12 cellular contexts compared by ENCODE assay signal in the genomic region with DNA sequence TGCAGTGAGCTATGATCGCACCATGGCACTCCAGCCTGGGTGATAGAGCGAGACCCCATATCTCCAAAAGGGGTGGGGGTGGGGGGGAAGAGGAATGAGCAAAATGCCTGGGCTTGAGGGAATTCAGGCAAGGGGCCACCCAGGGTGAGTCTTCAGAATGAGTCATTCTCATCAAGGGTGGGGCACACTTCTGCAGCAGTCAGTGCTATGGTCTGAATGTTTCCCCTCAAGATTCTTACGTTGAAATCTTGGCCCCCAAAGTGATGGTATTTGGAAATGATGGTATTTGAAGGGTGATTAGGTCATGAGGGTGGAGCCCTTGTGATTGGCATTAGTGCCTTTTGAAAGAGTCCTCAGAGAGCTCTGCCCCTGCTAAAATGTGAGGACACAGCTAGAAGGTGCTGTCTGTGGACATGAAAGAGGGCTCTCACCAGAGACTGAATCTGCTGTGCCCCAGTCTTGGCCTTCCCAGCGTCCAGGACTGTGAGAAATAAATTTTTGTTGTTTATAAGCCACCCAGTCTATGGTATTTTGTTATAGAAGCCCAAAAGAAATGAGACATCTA.
DNase-seq lines count a peak whose midpoint lies in the region; ATAC-seq and TF ChIP-seq lines count a peak whose summit lies in the region.
"Had no signal": no experiment of that assay in that cellular context is flagged by ENCODE, and none has a peak within 500 bp of the region (broad histone marks: within the 10 kb centered on the region; RNA-seq: fewer than 3 reads in every experiment).

No MANE protein-coding gene starts in this region.

- ATAC-seq in lower lobe of right lung: no peak

- 63 to 72% methylated on average over 4 of the region's 4 CpGs for WGBS in sigmoid colon, 2 donors

- TF ChIP-seq EP300 in sigmoid colon (IDR thresholded peaks at IDR 0.05): no peak

- DNase-seq in 8988T (peak; percentile 56), GM12865 (ENCODE audit: low read depth) (peak; percentile 18), adipocyte (ENCODE audit: low read depth) (peak; percentile 56), iris pigment epithelial cell (ENCODE audit: low read depth) (peak; percentile 42), sigmoid colon (no peak), NOMO-1 (lab: John Stamatoyannopoulos, UW; ENCODE audit: unreplicated experiment in 2 of 2) (no peak), NCI-H1048 (lab: John Stamatoyannopoulos, UW) (no peak), lower lobe of right lung (no peak)
- DNase-seq: NCI-H1417, NCI-H526, upper lobe of right lung had no signal

- H3K27me3 ChIP-seq in adipocyte (replicated peaks; ENCODE audit: control insufficient read depth, insufficient read depth, low read length) (no peaks in the 10 kb centered on the region), sigmoid colon (peaks cover 0 to 2% (median 0%) of the 10 kb centered on the region in 3 donors), lower lobe of right lung (ENCODE audit: low read depth) (no peaks in the 10 kb centered on the region)
- H3K27me3 ChIP-seq: BE2C, upper lobe of right lung had no signal

- no peak for TF ChIP-seq CTCF in GM12865 (IDR thresholded peaks at IDR 0.05; ENCODE audit: insufficient read depth, low read depth, low read length, missing control alignments)
- no peak for TF ChIP-seq CTCF in sigmoid colon (IDR thresholded peaks at IDR 0.05)
- TF ChIP-seq CTCF in lower lobe of right lung (IDR thresholded peaks at IDR 0.05): no peak

- H3K9ac ChIP-seq in adipocyte (ENCODE audit: low read length): no peak overlapping the region

- peak overlapping the region in 2 of 4 donors; percentile 32 to 54 for H3K27ac ChIP-seq in sigmoid colon
- no peak overlapping the region for H3K27ac ChIP-seq in lower lobe of right lung
- H3K27ac ChIP-seq: upper lobe of right lung had no signal

- no peaks in the 10 kb centered on the region for H3K36me3 ChIP-seq in adipocyte (ENCODE audit: control insufficient read depth, insufficient read depth, low read length, severe bottlenecking)
- H3K36me3 ChIP-seq in sigmoid colon: no peaks in the 10 kb centered on the region
- H3K36me3 ChIP-seq in lower lobe of right lung: no peaks in the 10 kb centered on the region
- H3K36me3 ChIP-seq: BE2C, upper lobe of right lung had no signal

- no peak for TF ChIP-seq POLR2A in sigmoid colon (IDR thresholded peaks at IDR 0.05)

- no peak overlapping the region for H3K4me3 ChIP-seq in GM12865 (ENCODE audit: low read depth, low read length)
- H3K4me3 ChIP-seq in adipocyte (ENCODE audit: low read length): no peak overlapping the region
- H3K4me3 ChIP-seq in sigmoid colon: no peak overlapping the region
- H3K4me3 ChIP-seq in lower lobe of right lung: no peak overlapping the region
- H3K4me3 ChIP-seq: upper lobe of right lung had no signal

- H3K4me1 ChIP-seq in adipocyte (ENCODE audit: control insufficient read depth, insufficient read depth, low read length) (peaks cover 26% of the 10 kb centered on the region), sigmoid colon (peaks cover 0 to 12% (median 5%) of the 10 kb centered on the region in 4 donors), lower lobe of right lung (no peaks in the 10 kb centered on the region)
- H3K4me1 ChIP-seq: upper lobe of right lung had no signal

- intact Hi-C loops in sigmoid colon (cut with DNase I): no loop called here
- intact Hi-C loops in lower lobe of right lung (cut with DNase I): no loop called here

- H3K9me3 ChIP-seq in adipocyte (ENCODE audit: control insufficient read depth, low read length): no peaks in the 10 kb centered on the region
- no peaks in the 10 kb centered on the region for H3K9me3 ChIP-seq in sigmoid colon
- H3K9me3 ChIP-seq in lower lobe of right lung: no peaks in the 10 kb centered on the region
- H3K9me3 ChIP-seq: BE2C, upper lobe of right lung had no signal

Comparison
In these comparisons a context has a peak if more than half of its experiments do, and no peak if none do; other contexts are left out.
1. DNase-seq: peak in 8988T (single experiment), GM12865 (single experiment), adipocyte (single experiment) and iris pigment epithelial cell (single experiment); none in sigmoid colon (single experiment), NOMO-1 (0 of 2), NCI-H1048 (single experiment) and lower lobe of right lung (single experiment).